36 cellular contexts compared by ENCODE assay signal in the genomic region with DNA sequence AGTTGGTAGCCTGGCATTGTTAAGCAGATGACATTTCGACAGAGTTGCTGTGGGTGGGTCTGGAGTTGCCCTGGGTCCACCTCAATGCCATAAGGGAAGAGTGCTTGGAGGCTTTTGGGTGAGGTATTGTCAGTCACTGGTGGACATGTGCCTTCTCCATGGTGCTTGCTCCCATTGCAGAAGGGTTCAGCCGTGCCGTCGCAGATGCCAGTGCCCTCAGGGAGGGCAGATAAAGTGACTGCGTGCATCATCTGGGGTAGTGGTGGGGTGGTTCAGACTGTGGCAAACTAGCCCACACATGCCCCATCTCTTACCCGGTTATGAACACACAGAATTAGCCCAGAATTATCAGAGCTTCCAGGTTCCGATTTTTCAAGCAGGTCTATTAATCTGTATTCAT.
"Had no signal": no experiment of that assay in that cellular context is flagged by ENCODE, and none has a peak within 500 bp of the region (broad histone marks: within the 10 kb centered on the region; RNA-seq: fewer than 3 reads in every experiment).

No MANE protein-coding gene starts in this region.

- H3K4me3 Mint-ChIP-seq: activated B cell treated with CpG ODN at 0.5 μM for 24 hours; activated CD4-positive, alpha-beta memory T cell treated with anti-CD3 and anti-CD28 coated beads for 36 hours; activated CD8-positive, alpha-beta memory T cell treated with anti-CD3 and anti-CD28 coated beads, Interleukin-2, amount 10 ng/mL, durations not matched to agents 7 days and 5 days; activated CD8-positive, alpha-beta T cell treated with anti-CD3 and anti-CD28 coated beads, Interleukin-2, amount 10 ng/mL, durations not matched to agents 7 days and 5 days; activated naive CD4-positive, alpha-beta T cell treated with anti-CD3 and anti-CD28 coated beads, Interleukin-2, amount 10 ng/mL, durations not matched to agents 7 days and 5 days; activated naive CD8-positive, alpha-beta T cell treated with anti-CD3 and anti-CD28 coated beads, Interleukin-2, amount 10 ng/mL, durations not matched to agents 7 days and 5 days; activated T-helper 1 cell treated with anti-CD3 and anti-CD28 coated beads, Interleukin-12 subunit alpha, Interleukin-12 subunit beta, Interleukin-2, Interleukin-4 antibody, amounts not matched to agents 30 ng/mL and 10 ng/mL and 1 ng/mL, durations not matched to agents 14 hours and 24 hours and 36 hours; brain; dendritic cell treated with granulocyte-macrophage colony-stimulating factor and Interleukin-4, amounts not matched to agents 40 ng/mL and 50 ng/mL, for 4 days; endodermal cell; T-helper 17 cell; T-helper 2 cell treated with Interferon-gamma antibody and Interleukin-4, amounts not matched to agents 5 μg/mL and 100 μg/mL, for 36 hours had no signal

- H3K27ac ChIP-seq: ascending aorta, breast epithelium, cardiac muscle cell, coronary artery, dorsolateral prefrontal cortex, epithelial cell of prostate, gastrocnemius medialis, heart left ventricle, WERI-Rb-1 had no signal

- H3K4me1 ChIP-seq: breast epithelium had no signal

- H3K9me3 ChIP-seq: ascending aorta, breast epithelium, gastrocnemius medialis, heart left ventricle had no signal

- H3K27me3 ChIP-seq: ascending aorta, breast epithelium, cardiac muscle cell, dorsolateral prefrontal cortex, gastrocnemius medialis, heart left ventricle had no signal

- H3K9me3 Mint-ChIP-seq: activated B cell treated with CpG ODN at 0.5 μM for 24 hours; activated CD4-positive, alpha-beta memory T cell treated with anti-CD3 and anti-CD28 coated beads for 36 hours; endodermal cell had no signal

- H3K27me3 Mint-ChIP-seq: activated B cell treated with CpG ODN at 0.5 μM for 24 hours; activated CD4-positive, alpha-beta memory T cell treated with anti-CD3 and anti-CD28 coated beads for 36 hours; activated CD8-positive, alpha-beta memory T cell treated with anti-CD3 and anti-CD28 coated beads, Interleukin-2, amount 10 ng/mL, durations not matched to agents 7 days and 5 days; activated naive CD4-positive, alpha-beta T cell treated with anti-CD3 and anti-CD28 coated beads, Interleukin-2, amount 10 ng/mL, durations not matched to agents 7 days and 5 days; activated naive CD8-positive, alpha-beta T cell treated with anti-CD3 and anti-CD28 coated beads, Interleukin-2, amount 10 ng/mL, durations not matched to agents 7 days and 5 days; dendritic cell treated with granulocyte-macrophage colony-stimulating factor and Interleukin-4, amounts not matched to agents 40 ng/mL and 50 ng/mL, for 4 days; T-helper 17 cell had no signal

- H3K36me3 Mint-ChIP-seq: activated CD4-positive, alpha-beta memory T cell treated with anti-CD3 and anti-CD28 coated beads for 36 hours; activated CD8-positive, alpha-beta memory T cell treated with anti-CD3 and anti-CD28 coated beads, Interleukin-2, amount 10 ng/mL, durations not matched to agents 7 days and 5 days; activated naive CD4-positive, alpha-beta T cell treated with anti-CD3 and anti-CD28 coated beads, Interleukin-2, amount 10 ng/mL, durations not matched to agents 7 days and 5 days; activated naive CD8-positive, alpha-beta T cell treated with anti-CD3 and anti-CD28 coated beads, Interleukin-2, amount 10 ng/mL, durations not matched to agents 7 days and 5 days had no signal

- ATAC-seq: activated CD4-positive, CD25-positive, alpha-beta regulatory T cell treated with anti-CD3 and anti-CD28 coated beads, Interleukin-2, amount 50 U/mL, for 24 hours; activated CD8-positive, alpha-beta memory T cell treated with anti-CD3 and anti-CD28 coated beads, Interleukin-2, amount 10 ng/mL, durations not matched to agents 7 days and 5 days; activated CD8-positive, alpha-beta T cell treated with anti-CD3 and anti-CD28 coated beads, Interleukin-2, amount 10 ng/mL, durations not matched to agents 7 days and 5 days; activated naive CD4-positive, alpha-beta T cell treated with anti-CD3 and anti-CD28 coated beads, Interleukin-2, amount 50 U/mL, for 72 hours; gastrocnemius medialis; T-helper 17 cell had no signal

- H3K27ac Mint-ChIP-seq: activated B cell treated with CpG ODN at 0.5 μM for 24 hours; activated CD4-positive, alpha-beta memory T cell treated with anti-CD3 and anti-CD28 coated beads for 36 hours; activated CD8-positive, alpha-beta memory T cell treated with anti-CD3 and anti-CD28 coated beads, Interleukin-2, amount 10 ng/mL, durations not matched to agents 7 days and 5 days; activated CD8-positive, alpha-beta T cell treated with anti-CD3 and anti-CD28 coated beads, Interleukin-2, amount 10 ng/mL, durations not matched to agents 7 days and 5 days; activated naive CD4-positive, alpha-beta T cell treated with anti-CD3 and anti-CD28 coated beads, Interleukin-2, amount 10 ng/mL, durations not matched to agents 7 days and 5 days; activated naive CD4-positive, alpha-beta T cell treated with anti-CD3 and anti-CD28 coated beads, Interleukin-2, amount 50 U/mL, for 72 hours; activated naive CD8-positive, alpha-beta T cell treated with anti-CD3 and anti-CD28 coated beads, Interleukin-2, amount 10 ng/mL, durations not matched to agents 7 days and 5 days; activated T-helper 1 cell treated with anti-CD3 and anti-CD28 coated beads, Interleukin-12 subunit alpha, Interleukin-12 subunit beta, Interleukin-2, Interleukin-4 antibody, amounts not matched to agents 30 ng/mL and 10 ng/mL and 1 ng/mL, durations not matched to agents 14 hours and 24 hours and 36 hours; activated T-helper 2 cell treated with anti-CD3 and anti-CD28 coated beads, Interferon-gamma antibody, Interleukin-2, Interleukin-4, amounts not matched to agents 10 μg/mL and 5 μg/mL and 100 μg/mL, durations not matched to agents 14 hours and 24 hours and 36 hours; brain; dendritic cell treated with granulocyte-macrophage colony-stimulating factor and Interleukin-4, amounts not matched to agents 40 ng/mL and 50 ng/mL, for 4 days; endodermal cell; T-helper 17 cell; T-helper 2 cell treated with Interferon-gamma antibody and Interleukin-4, amounts not matched to agents 5 μg/mL and 100 μg/mL, for 36 hours had no signal

- H3K4me1 Mint-ChIP-seq: activated B cell treated with CpG ODN at 0.5 μM for 24 hours; activated CD8-positive, alpha-beta memory T cell treated with anti-CD3 and anti-CD28 coated beads, Interleukin-2, amount 10 ng/mL, durations not matched to agents 7 days and 5 days; activated naive CD4-positive, alpha-beta T cell treated with anti-CD3 and anti-CD28 coated beads, Interleukin-2, amount 10 ng/mL, durations not matched to agents 7 days and 5 days; activated naive CD8-positive, alpha-beta T cell treated with anti-CD3 and anti-CD28 coated beads, Interleukin-2, amount 10 ng/mL, durations not matched to agents 7 days and 5 days; T-helper 17 cell had no signal

- DNase-seq: activated B cell treated with CpG ODN at 0.5 μM for 24 hours; activated CD4-positive, alpha-beta memory T cell treated with anti-CD3 and anti-CD28 coated beads for 36 hours; activated CD4-positive, alpha-beta T cell treated with anti-CD3 and anti-CD28 coated beads for 48 hours; activated CD8-positive, alpha-beta memory T cell treated with anti-CD3 and anti-CD28 coated beads, Interleukin-2, amount 10 ng/mL, durations not matched to agents 7 days and 5 days; activated CD8-positive, alpha-beta memory T cell treated with anti-CD3 and anti-CD28 coated beads, Interleukin-2, amount 50 U/mL, for 4 hours; activated CD8-positive, alpha-beta T cell treated with anti-CD3 and anti-CD28 coated beads, Interleukin-2, amount 10 ng/mL, durations not matched to agents 7 days and 5 days; activated effector memory CD4-positive, alpha-beta T cell treated with anti-CD3 and anti-CD28 coated beads, Interleukin-2, amount 50 U/mL, for 16 hours; activated naive CD4-positive, alpha-beta T cell treated with anti-CD3 and anti-CD28 coated beads, Interleukin-2, amount 10 ng/mL, durations not matched to agents 7 days and 5 days; activated naive CD8-positive, alpha-beta T cell treated with anti-CD3 and anti-CD28 coated beads, Interleukin-2, amount 10 ng/mL, durations not matched to agents 7 days and 5 days; activated T-cell treated with anti-CD3 and anti-CD28 coated beads, Interleukin-2, amount 50 U/mL, for 1 hour; activated T-cell treated with anti-CD3 and anti-CD28 coated beads, Interleukin-2, amount 50 U/mL, for 48 hours; central memory CD4-positive, alpha-beta T cell; cerebellar nuclear complex; dorsolateral prefrontal cortex; effector memory CD4-positive, alpha-beta T cell; endodermal cell; foreskin fibroblast; gastrocnemius medialis; glutamatergic neuron; heart left ventricle; T-helper 1 cell; T-helper 17 cell; T1000; WERI-Rb-1 had no signal

- H3K36me3 ChIP-seq: ascending aorta, breast epithelium, cardiac muscle cell, gastrocnemius medialis, heart left ventricle, WERI-Rb-1 had no signal

- H3K4me3 ChIP-seq: ascending aorta, breast epithelium, cardiac muscle cell, coronary artery, dorsolateral prefrontal cortex, gastrocnemius medialis, heart left ventricle had no signal
